Comparison of ENCODE assay signal across 2 cellular contexts in the genomic region with DNA sequence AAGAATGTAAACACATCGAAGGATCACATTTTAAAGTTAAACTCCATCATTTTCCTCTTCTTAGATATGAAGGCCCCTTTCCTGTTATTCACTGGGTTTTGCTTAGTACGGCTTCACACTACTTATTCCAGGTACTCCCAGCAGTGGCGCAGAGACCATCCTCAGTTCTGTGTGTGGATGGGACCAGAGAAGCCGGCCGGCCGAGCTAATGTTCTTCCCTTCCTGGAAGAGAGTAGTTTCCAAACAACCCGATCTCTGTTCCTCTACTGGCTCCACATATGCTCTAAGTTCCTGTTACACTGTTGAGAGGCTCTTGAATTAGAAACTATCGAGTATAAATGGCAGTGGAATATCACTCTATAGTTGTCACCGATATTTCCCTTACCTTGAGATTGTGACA.
TF ChIP-seq lines count a peak whose summit lies in the region.

No MANE protein-coding gene starts in this region.

TF ChIP-seq in GM23338, 12 proteins besides CTCF, POLR2A, EP300 and RAD21 (continued from another document):
- TF ChIP-seq, protein P1, sequence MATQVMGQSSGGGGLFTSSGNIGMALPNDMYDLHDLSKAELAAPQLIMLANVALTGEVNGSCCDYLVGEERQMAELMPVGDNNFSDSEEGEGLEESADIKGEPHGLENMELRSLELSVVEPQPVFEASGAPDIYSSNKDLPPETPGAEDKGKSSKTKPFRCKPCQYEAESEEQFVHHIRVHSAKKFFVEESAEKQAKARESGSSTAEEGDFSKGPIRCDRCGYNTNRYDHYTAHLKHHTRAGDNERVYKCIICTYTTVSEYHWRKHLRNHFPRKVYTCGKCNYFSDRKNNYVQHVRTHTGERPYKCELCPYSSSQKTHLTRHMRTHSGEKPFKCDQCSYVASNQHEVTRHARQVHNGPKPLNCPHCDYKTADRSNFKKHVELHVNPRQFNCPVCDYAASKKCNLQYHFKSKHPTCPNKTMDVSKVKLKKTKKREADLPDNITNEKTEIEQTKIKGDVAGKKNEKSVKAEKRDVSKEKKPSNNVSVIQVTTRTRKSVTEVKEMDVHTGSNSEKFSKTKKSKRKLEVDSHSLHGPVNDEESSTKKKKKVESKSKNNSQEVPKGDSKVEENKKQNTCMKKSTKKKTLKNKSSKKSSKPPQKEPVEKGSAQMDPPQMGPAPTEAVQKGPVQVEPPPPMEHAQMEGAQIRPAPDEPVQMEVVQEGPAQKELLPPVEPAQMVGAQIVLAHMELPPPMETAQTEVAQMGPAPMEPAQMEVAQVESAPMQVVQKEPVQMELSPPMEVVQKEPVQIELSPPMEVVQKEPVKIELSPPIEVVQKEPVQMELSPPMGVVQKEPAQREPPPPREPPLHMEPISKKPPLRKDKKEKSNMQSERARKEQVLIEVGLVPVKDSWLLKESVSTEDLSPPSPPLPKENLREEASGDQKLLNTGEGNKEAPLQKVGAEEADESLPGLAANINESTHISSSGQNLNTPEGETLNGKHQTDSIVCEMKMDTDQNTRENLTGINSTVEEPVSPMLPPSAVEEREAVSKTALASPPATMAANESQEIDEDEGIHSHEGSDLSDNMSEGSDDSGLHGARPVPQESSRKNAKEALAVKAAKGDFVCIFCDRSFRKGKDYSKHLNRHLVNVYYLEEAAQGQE (IDR thresholded peaks at IDR 0.05; ENCODE audit: unreplicated experiment) = no peak
- no peak for TF ChIP-seq CREB1 (CRISPR knock-in tag; IDR thresholded peaks at IDR 0.05; ENCODE audit: low read depth)
TF ChIP-seq in GM23338: peak in this region for 0.

TF ChIP-seq in H1, 55 proteins besides CTCF, POLR2A, EP300 and RAD21 (continued from another document):
- TF ChIP-seq, protein P2, sequence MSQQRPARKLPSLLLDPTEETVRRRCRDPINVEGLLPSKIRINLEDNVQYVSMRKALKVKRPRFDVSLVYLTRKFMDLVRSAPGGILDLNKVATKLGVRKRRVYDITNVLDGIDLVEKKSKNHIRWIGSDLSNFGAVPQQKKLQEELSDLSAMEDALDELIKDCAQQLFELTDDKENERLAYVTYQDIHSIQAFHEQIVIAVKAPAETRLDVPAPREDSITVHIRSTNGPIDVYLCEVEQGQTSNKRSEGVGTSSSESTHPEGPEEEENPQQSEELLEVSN (IDR thresholded peaks at IDR 0.05) = no peak
- TF ChIP-seq, protein P3, sequence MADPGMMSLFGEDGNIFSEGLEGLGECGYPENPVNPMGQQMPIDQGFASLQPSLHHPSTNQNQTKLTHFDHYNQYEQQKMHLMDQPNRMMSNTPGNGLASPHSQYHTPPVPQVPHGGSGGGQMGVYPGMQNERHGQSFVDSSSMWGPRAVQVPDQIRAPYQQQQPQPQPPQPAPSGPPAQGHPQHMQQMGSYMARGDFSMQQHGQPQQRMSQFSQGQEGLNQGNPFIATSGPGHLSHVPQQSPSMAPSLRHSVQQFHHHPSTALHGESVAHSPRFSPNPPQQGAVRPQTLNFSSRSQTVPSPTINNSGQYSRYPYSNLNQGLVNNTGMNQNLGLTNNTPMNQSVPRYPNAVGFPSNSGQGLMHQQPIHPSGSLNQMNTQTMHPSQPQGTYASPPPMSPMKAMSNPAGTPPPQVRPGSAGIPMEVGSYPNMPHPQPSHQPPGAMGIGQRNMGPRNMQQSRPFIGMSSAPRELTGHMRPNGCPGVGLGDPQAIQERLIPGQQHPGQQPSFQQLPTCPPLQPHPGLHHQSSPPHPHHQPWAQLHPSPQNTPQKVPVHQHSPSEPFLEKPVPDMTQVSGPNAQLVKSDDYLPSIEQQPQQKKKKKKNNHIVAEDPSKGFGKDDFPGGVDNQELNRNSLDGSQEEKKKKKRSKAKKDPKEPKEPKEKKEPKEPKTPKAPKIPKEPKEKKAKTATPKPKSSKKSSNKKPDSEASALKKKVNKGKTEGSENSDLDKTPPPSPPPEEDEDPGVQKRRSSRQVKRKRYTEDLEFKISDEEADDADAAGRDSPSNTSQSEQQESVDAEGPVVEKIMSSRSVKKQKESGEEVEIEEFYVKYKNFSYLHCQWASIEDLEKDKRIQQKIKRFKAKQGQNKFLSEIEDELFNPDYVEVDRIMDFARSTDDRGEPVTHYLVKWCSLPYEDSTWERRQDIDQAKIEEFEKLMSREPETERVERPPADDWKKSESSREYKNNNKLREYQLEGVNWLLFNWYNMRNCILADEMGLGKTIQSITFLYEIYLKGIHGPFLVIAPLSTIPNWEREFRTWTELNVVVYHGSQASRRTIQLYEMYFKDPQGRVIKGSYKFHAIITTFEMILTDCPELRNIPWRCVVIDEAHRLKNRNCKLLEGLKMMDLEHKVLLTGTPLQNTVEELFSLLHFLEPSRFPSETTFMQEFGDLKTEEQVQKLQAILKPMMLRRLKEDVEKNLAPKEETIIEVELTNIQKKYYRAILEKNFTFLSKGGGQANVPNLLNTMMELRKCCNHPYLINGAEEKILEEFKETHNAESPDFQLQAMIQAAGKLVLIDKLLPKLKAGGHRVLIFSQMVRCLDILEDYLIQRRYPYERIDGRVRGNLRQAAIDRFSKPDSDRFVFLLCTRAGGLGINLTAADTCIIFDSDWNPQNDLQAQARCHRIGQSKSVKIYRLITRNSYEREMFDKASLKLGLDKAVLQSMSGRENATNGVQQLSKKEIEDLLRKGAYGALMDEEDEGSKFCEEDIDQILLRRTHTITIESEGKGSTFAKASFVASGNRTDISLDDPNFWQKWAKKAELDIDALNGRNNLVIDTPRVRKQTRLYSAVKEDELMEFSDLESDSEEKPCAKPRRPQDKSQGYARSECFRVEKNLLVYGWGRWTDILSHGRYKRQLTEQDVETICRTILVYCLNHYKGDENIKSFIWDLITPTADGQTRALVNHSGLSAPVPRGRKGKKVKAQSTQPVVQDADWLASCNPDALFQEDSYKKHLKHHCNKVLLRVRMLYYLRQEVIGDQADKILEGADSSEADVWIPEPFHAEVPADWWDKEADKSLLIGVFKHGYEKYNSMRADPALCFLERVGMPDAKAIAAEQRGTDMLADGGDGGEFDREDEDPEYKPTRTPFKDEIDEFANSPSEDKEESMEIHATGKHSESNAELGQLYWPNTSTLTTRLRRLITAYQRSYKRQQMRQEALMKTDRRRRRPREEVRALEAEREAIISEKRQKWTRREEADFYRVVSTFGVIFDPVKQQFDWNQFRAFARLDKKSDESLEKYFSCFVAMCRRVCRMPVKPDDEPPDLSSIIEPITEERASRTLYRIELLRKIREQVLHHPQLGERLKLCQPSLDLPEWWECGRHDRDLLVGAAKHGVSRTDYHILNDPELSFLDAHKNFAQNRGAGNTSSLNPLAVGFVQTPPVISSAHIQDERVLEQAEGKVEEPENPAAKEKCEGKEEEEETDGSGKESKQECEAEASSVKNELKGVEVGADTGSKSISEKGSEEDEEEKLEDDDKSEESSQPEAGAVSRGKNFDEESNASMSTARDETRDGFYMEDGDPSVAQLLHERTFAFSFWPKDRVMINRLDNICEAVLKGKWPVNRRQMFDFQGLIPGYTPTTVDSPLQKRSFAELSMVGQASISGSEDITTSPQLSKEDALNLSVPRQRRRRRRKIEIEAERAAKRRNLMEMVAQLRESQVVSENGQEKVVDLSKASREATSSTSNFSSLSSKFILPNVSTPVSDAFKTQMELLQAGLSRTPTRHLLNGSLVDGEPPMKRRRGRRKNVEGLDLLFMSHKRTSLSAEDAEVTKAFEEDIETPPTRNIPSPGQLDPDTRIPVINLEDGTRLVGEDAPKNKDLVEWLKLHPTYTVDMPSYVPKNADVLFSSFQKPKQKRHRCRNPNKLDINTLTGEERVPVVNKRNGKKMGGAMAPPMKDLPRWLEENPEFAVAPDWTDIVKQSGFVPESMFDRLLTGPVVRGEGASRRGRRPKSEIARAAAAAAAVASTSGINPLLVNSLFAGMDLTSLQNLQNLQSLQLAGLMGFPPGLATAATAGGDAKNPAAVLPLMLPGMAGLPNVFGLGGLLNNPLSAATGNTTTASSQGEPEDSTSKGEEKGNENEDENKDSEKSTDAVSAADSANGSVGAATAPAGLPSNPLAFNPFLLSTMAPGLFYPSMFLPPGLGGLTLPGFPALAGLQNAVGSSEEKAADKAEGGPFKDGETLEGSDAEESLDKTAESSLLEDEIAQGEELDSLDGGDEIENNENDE (IDR thresholded peaks at IDR 0.05; ENCODE audit: insufficient replicate concordance, low read length) = no peak
- TF ChIP-seq POLR2AphosphoS5 (IDR thresholded peaks at IDR 0.05; ENCODE audit: low read depth, low read length) = no peak
- TF ChIP-seq JUN (IDR thresholded peaks at IDR 0.05; ENCODE audit: low read depth, low read length) = no peak
- TF ChIP-seq RBBP5 (IDR thresholded peaks at IDR 0.05; ENCODE audit: borderline replicate concordance, low read depth, low read length) = no peak
- no peak for TF ChIP-seq EGR1 (IDR thresholded peaks at IDR 0.05; ENCODE audit: borderline replicate concordance, low read depth, low read length)
TF ChIP-seq in H1: peak in this region for 0.
